Comparison of ENCODE assay signal across 34 cellular contexts in the genomic region with DNA sequence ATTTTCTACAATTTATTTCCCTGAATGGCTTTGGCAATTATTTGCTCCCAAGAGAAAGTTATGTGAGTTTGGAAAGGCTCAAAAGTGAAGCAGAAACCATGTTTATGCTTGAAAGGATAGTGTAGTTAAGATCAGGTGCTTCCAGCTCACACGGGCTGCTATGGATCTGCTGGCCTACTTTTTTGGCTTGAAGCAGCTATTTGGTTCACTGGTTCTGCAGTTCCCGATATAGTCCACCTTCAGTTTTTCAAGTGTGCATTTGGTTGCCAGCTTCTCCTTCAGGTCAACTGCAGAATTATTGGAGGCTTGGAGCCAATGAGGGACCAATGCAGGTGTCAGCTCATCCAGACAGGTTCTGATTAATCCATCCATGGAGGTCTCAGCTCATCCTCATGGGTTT.
DNase-seq lines count a peak whose midpoint lies in the region; ATAC-seq, FAIRE-seq and TF ChIP-seq lines count a peak whose summit lies in the region.
"Had no signal": no experiment of that assay in that cellular context is flagged by ENCODE, and none has a peak within 500 bp of the region (broad histone marks: within the 10 kb centered on the region; RNA-seq: fewer than 3 reads in every experiment).

No MANE protein-coding gene starts in this region.

- H3K23ac ChIP-seq in trophoblast cell (ENCODE audit: low read length): no peak overlapping the region

- peak overlapping the region; percentile 40 for H2BK12ac ChIP-seq in trophoblast cell (ENCODE audit: low read length)

- no peak overlapping the region for H3K27ac Mint-ChIP-seq in neural progenitor cell
- H3K27ac Mint-ChIP-seq: B cell; CD14-positive monocyte; CD4-positive, alpha-beta memory T cell; CD4-positive, alpha-beta T cell; CD4-positive, CD25-positive, alpha-beta regulatory T cell; CD8-positive, alpha-beta memory T cell; CD8-positive, alpha-beta T cell had no signal

- ATAC-seq in HG03139 (IDR thresholded peaks at IDR 0.05; ENCODE audit: unreplicated experiment): no peak
- ATAC-seq: A549; CD8-positive, alpha-beta T cell had no signal

- H3K4me2 ChIP-seq in neural progenitor cell: no peak overlapping the region
- H3K4me2 ChIP-seq in trophoblast cell (ENCODE audit: low read length): no peak overlapping the region
- H3K4me2 ChIP-seq: A549; BLaER1; BLaER1 treated with 17β-estradiol and CSF1 and Interleukin-3, amounts not matched to agents 10 nM and 100 nM had no signal

- H3K36me3 ChIP-seq in neural progenitor cell (no peaks in the 10 kb centered on the region), trophoblast cell (ENCODE audit: control insufficient read depth in 1 of 2, insufficient read depth in 2 of 2, low read length in 2 of 2) (no peaks in the 10 kb centered on the region), thyroid gland (no peaks in the 10 kb centered on the region)
- H3K36me3 ChIP-seq: BE2C; BLaER1; BLaER1 treated with 17β-estradiol and CSF1 and Interleukin-3, amounts not matched to agents 10 nM and 100 nM had no signal

- no peak for DNase-seq in neural progenitor cell (ENCODE audit: low spot score)
- no peak for DNase-seq in trophoblast cell
- DNase-seq in thyroid gland: peak; percentile 67 to 72
- no peak for DNase-seq in dedifferentiated amniotic fluid mesenchymal stem cell (ENCODE audit: extremely low spot score)
- no peak for DNase-seq in D721Med (ENCODE audit: insufficient read length, low spot score)
- DNase-seq: 8988T; ACHN; AML-193; BE2C; C1 segment of cervical spinal cord; Caco-2; Calu3; CD4-positive, alpha-beta memory T cell; CD4-positive, alpha-beta T cell; CD4-positive, CD25-positive, alpha-beta regulatory T cell; CD8-positive, alpha-beta memory T cell; CD8-positive, alpha-beta T cell; COR-L47; DMS 273 treated with DMSO at 0.1 percent for 48 hours; DMS153; DMS53; DMS79; DMS79 treated with DMSO at 0.1 percent for 48 hours; DND-41; EL had no signal

- no peaks in the 10 kb centered on the region for H3K79me1 ChIP-seq in trophoblast cell (ENCODE audit: low read length)

- H3K4me1 ChIP-seq in neural progenitor cell (no peaks in the 10 kb centered on the region), trophoblast cell (ENCODE audit: control insufficient read depth in 1 of 2, insufficient read depth in 2 of 2, low read length in 2 of 2) (no peaks in the 10 kb centered on the region), thyroid gland (peaks cover 3 to 11% of the 10 kb centered on the region in 2 donors)
- H3K4me1 ChIP-seq: Caco-2 had no signal

- H4K20me1 ChIP-seq in neural progenitor cell (ENCODE audit: low read depth): no peaks in the 10 kb centered on the region
- H4K20me1 ChIP-seq: BLaER1; BLaER1 treated with 17β-estradiol and CSF1 and Interleukin-3, amounts not matched to agents 10 nM and 100 nM had no signal

- H3K4me1 Mint-ChIP-seq in neural progenitor cell: peaks cover 6% of the 10 kb centered on the region
- H3K4me1 Mint-ChIP-seq: B cell; CD14-positive monocyte; CD4-positive, alpha-beta memory T cell; CD4-positive, CD25-positive, alpha-beta regulatory T cell; CD8-positive, alpha-beta memory T cell had no signal

- WGBS in trophoblast cell (ENCODE audit: extremely low coverage, insufficient coverage, insufficient read length): no CpG with 5 or more reads among the region's 2 CpGs
- WGBS in thyroid gland, 2 donors: 27 to 36% methylated on average over 2 of the region's 2 CpGs

- no peaks in the 10 kb centered on the region for H3K27me3 Mint-ChIP-seq in neural progenitor cell (ENCODE audit: insufficient read depth, low read depth)
- H3K27me3 Mint-ChIP-seq: B cell; CD4-positive, alpha-beta memory T cell; CD4-positive, alpha-beta T cell; CD4-positive, CD25-positive, alpha-beta regulatory T cell; CD8-positive, alpha-beta memory T cell had no signal

- TF ChIP-seq CTCF in neural progenitor cell (IDR thresholded peaks at IDR 0.05): no peak
- no peak for TF ChIP-seq CTCF in thyroid gland (IDR thresholded peaks at IDR 0.05)
- TF ChIP-seq CTCF in D721Med (IDR thresholded peaks at IDR 0.05; ENCODE audit: insufficient read depth, missing control alignments): no peak

- no peak for FAIRE-seq in D721Med (lab: Jason Lieb, UNC)
- FAIRE-seq: A204.1, A549 had no signal

- no peak overlapping the region for H3K18ac ChIP-seq in trophoblast cell (ENCODE audit: low read length)

- intact Hi-C loops in thyroid gland (cut with DNase I): no loop called here

- no peak overlapping the region for H2BK5ac ChIP-seq in trophoblast cell (ENCODE audit: low read depth, low read length, poor library complexity)

- no peak overlapping the region for H3K4ac ChIP-seq in trophoblast cell (ENCODE audit: low read depth, low read length)

- H4K12ac ChIP-seq in trophoblast cell (ENCODE audit: low read depth, low read length): no peak overlapping the region

- no peak overlapping the region for H2AK5ac ChIP-seq in trophoblast cell (ENCODE audit: low read length)

- H3K14ac ChIP-seq in trophoblast cell (ENCODE audit: low read length): no peak overlapping the region

- H3K4me3 Mint-ChIP-seq in neural progenitor cell: no peak overlapping the region
- H3K4me3 Mint-ChIP-seq: B cell; CD14-positive monocyte; CD4-positive, alpha-beta memory T cell; CD4-positive, alpha-beta T cell; CD4-positive, CD25-positive, alpha-beta regulatory T cell; CD8-positive, alpha-beta memory T cell; CD8-positive, alpha-beta T cell had no signal

- H3K9me3 Mint-ChIP-seq in neural progenitor cell: no peaks in the 10 kb centered on the region
- H3K9me3 Mint-ChIP-seq: CD4-positive, alpha-beta T cell; CD8-positive, alpha-beta T cell had no signal

- H3K9ac ChIP-seq in neural progenitor cell (no peak overlapping the region), trophoblast cell (ENCODE audit: low read length) (no peak overlapping the region)
- H3K9ac ChIP-seq: BLaER1; BLaER1 treated with 17β-estradiol and CSF1 and Interleukin-3, amounts not matched to agents 10 nM and 100 nM had no signal

- H3K27me3 ChIP-seq in neural progenitor cell: no peaks in the 10 kb centered on the region
- H3K27me3 ChIP-seq in trophoblast cell (ENCODE audit: insufficient read depth, low read length): no peaks in the 10 kb centered on the region
- H3K27me3 ChIP-seq in thyroid gland: no peaks in the 10 kb centered on the region
- H3K27me3 ChIP-seq: BE2C; BLaER1; BLaER1 treated with 17β-estradiol and CSF1 and Interleukin-3, amounts not matched to agents 10 nM and 100 nM had no signal

- H3K4me3 ChIP-seq in neural progenitor cell: no peak overlapping the region
- no peak overlapping the region for H3K4me3 ChIP-seq in trophoblast cell (ENCODE audit: low read depth, low read length)
- H3K4me3 ChIP-seq in thyroid gland (replicated peaks in 1 of 3): no peak overlapping the region
- H3K4me3 ChIP-seq: A549; BLaER1; BLaER1 treated with 17β-estradiol and CSF1 and Interleukin-3, amounts not matched to agents 10 nM and 100 nM had no signal

- H3K79me2 ChIP-seq in neural progenitor cell (ENCODE audit: low read depth) (no peaks in the 10 kb centered on the region), trophoblast cell (ENCODE audit: control insufficient read depth, insufficient read depth, low read length, poor library complexity) (no peaks in the 10 kb centered on the region)

- H2BK120ac ChIP-seq in trophoblast cell (ENCODE audit: insufficient read depth, low read length, poor library complexity): no peak overlapping the region

- H3K9me3 ChIP-seq in neural progenitor cell (ENCODE audit: low read depth): no peaks in the 10 kb centered on the region
- H3K9me3 ChIP-seq in trophoblast cell (ENCODE audit: insufficient read depth, low read depth, low read length): no peaks in the 10 kb centered on the region
- H3K9me3 ChIP-seq in thyroid gland: no peaks in the 10 kb centered on the region
- H3K9me3 ChIP-seq: A549; BE2C; BLaER1; BLaER1 treated with 17β-estradiol and CSF1 and Interleukin-3, amounts not matched to agents 10 nM and 100 nM; Caco-2 had no signal

- peak overlapping the region; percentile 26 for H2AFZ ChIP-seq in neural progenitor cell (replicated peaks)
- no peak overlapping the region for H2AFZ ChIP-seq in trophoblast cell (ENCODE audit: insufficient read depth, low read length, poor library complexity)

- no peaks in the 10 kb centered on the region for H3K36me3 Mint-ChIP-seq in neural progenitor cell
- H3K36me3 Mint-ChIP-seq: CD14-positive monocyte; CD4-positive, alpha-beta memory T cell; CD4-positive, CD25-positive, alpha-beta regulatory T cell; CD8-positive, alpha-beta memory T cell; CD8-positive, alpha-beta T cell had no signal

- no peak for TF ChIP-seq POLR2A in thyroid gland (IDR thresholded peaks at IDR 0.05)

- no peaks in the 10 kb centered on the region for H3F3A ChIP-seq in neural progenitor cell (ENCODE audit: low read depth)

- H4K8ac ChIP-seq in trophoblast cell (ENCODE audit: low read depth, low read length): no peak overlapping the region

- no peak overlapping the region for H4K91ac ChIP-seq in trophoblast cell (ENCODE audit: low read depth, low read length)

- H3K27ac ChIP-seq in neural progenitor cell: no peak overlapping the region
- no peak overlapping the region for H3K27ac ChIP-seq in trophoblast cell (ENCODE audit: low read depth, low read length)
- H3K27ac ChIP-seq in thyroid gland: peak overlapping the region; percentile 0 to 65 (median 52)
- H3K27ac ChIP-seq: 22Rv1; A549; BLaER1; BLaER1 treated with 17β-estradiol and CSF1 and Interleukin-3, amounts not matched to agents 10 nM and 100 nM; C4-2B had no signal

Comparison
In these comparisons a context has a peak if more than half of its experiments do, and no peak if none do; other contexts are left out.
1. DNase-seq: peak in thyroid gland (2 of 2); none in neural progenitor cell (single experiment), trophoblast cell (0 of 2), dedifferentiated amniotic fluid mesenchymal stem cell (single experiment) and D721Med (single experiment).
2. H3K27ac ChIP-seq: peak in thyroid gland (3 of 3); none in neural progenitor cell (single experiment) and trophoblast cell (single experiment).